9 cellular contexts compared by ENCODE assay signal in genomic region chr2:162074579-162074922, GRCh38. TPM values are rescaled to one million over a fixed set of nuclear protein-coding genes. Genes with fewer than 3 reads are reported as not detected.
A peak's percentile ranks its signal among the peaks of the same experiment; 100 is the strongest.
DNase-seq lines count a peak whose midpoint lies in the region; ATAC-seq and TF ChIP-seq lines count a peak whose summit lies in the region.
"Had no signal": no experiment of that assay in that cellular context is flagged by ENCODE, and none has a peak within 500 bp of the region (broad histone marks: within the 10 kb centered on the region; RNA-seq: fewer than 3 reads in every experiment).

No MANE protein-coding gene starts in this region.

- H3K9ac ChIP-seq in iPS-20b (ENCODE audit: low read depth, low read length), result peak overlapping the region; percentile 78; the same call in 1 of the 2 replicates

- 38 to 53% (median 46%) methylated on average over 2 of the region's 2 CpGs for WGBS in stomach, 5 donors

- no peaks in the 10 kb centered on the region for H3K36me3 ChIP-seq in iPS-20b (ENCODE audit: insufficient read depth, low read depth, low read length)
- no peaks in the 10 kb centered on the region for H3K36me3 ChIP-seq in stomach

- peak overlapping the region; percentile 97 for H3K4me3 Mint-ChIP-seq in activated CD4-positive, alpha-beta T cell treated with anti-CD3 and anti-CD28 coated beads, Interleukin-2, amount 10 ng/mL, durations not matched to agents 7 days and 5 days
- peak overlapping the region; percentile 58 for H3K4me3 Mint-ChIP-seq in activated B cell treated with CpG ODN at 0.5 μM for 24 hours

- CTCF ChIA-PET in activated CD4-positive, alpha-beta T cell treated with anti-CD3 and anti-CD28 coated beads, Interleukin-2, amount 10 ng/mL, durations not matched to agents 7 days and 5 days (lab: Charles Lee), result interaction anchor here (0.5 to 1.8 kb wide), 5 partner anchors 10 to 224 kb away, joined by 3 to 6 read pairs (median 5); no protein-coding TSS in a partner anchor
- CTCF ChIA-PET in activated B cell treated with CpG ODN at 0.5 μM for 24 hours (lab: Charles Lee), result no interaction called here

- DNase-seq in activated CD4-positive, alpha-beta T cell treated with anti-CD3 and anti-CD28 coated beads, Interleukin-2, amount 10 ng/mL, durations not matched to agents 7 days and 5 days, result no peak
- no peak for DNase-seq in activated CD4-positive, alpha-beta T cell treated with anti-CD3 and anti-CD28 coated beads, Interleukin-2, amount 50 U/mL, for 4 hours
- DNase-seq in activated B cell treated with CpG ODN at 0.5 μM for 24 hours (no peak), stomach (no peak), NCI-H1048 (lab: John Stamatoyannopoulos, UW) (no peak), NCI-H2196 treated with DMSO at 0.1 percent for 48 hours (lab: John Stamatoyannopoulos, UW; ENCODE audit: unreplicated experiment) (no peak)

- no peak for TF ChIP-seq POLR2A in stomach (IDR thresholded peaks at IDR 0.05)

- H3K27me3 ChIP-seq in iPS-20b (ENCODE audit: insufficient read depth, low read length) (peaks cover 45% of the 10 kb centered on the region), stomach (peaks cover 0 to 18% (median 5%) of the 10 kb centered on the region in 3 donors)

- intact Hi-C loops in activated B cell treated with CpG ODN at 0.5 μM for 24 hours (cut with micrococcal nuclease), result no loop called here
- intact Hi-C loops in stomach (cut with DNase I; ENCODE audit: low total_unique reads), result no loop called here

- H3K9me3 ChIP-seq in iPS-20b (ENCODE audit: insufficient read depth, low read depth, low read length) (peaks cover 16% of the 10 kb centered on the region), stomach (peaks cover 0 to 13% (median 10%) of the 10 kb centered on the region in 4 donors)

- TF ChIP-seq CTCF in activated B cell treated with CpG ODN at 0.5 μM for 24 hours (IDR thresholded peaks at IDR 0.05), result no peak
- no peak for TF ChIP-seq CTCF in stomach (IDR thresholded peaks at IDR 0.05)

- POLR2A ChIA-PET in activated CD4-positive, alpha-beta T cell treated with anti-CD3 and anti-CD28 coated beads, Interleukin-2, amount 10 ng/mL, durations not matched to agents 7 days and 5 days (lab: Charles Lee), result interaction anchor here (0.6 to 1.7 kb wide), 2 partner anchors 82 to 764 kb away, joined by 3 to 8 read pairs; no protein-coding TSS in a partner anchor
- POLR2A ChIA-PET in activated B cell treated with CpG ODN at 0.5 μM for 24 hours (lab: Charles Lee), result no interaction called here

- H3K36me3 Mint-ChIP-seq in activated CD4-positive, alpha-beta T cell treated with anti-CD3 and anti-CD28 coated beads, Interleukin-2, amount 10 ng/mL, durations not matched to agents 7 days and 5 days (ENCODE audit: low read depth), result peaks cover 74% of the 10 kb centered on the region
- H3K36me3 Mint-ChIP-seq in activated B cell treated with CpG ODN at 0.5 μM for 24 hours (ENCODE audit: low read depth), result peaks cover 4% of the 10 kb centered on the region

- H3K4me3 ChIP-seq in iPS-20b (ENCODE audit: low read length) (peak overlapping the region; percentile 83), stomach (peak overlapping the region; percentile 56 to 73 (median 60))

- peaks cover 40% of the 10 kb centered on the region for H3K4me1 Mint-ChIP-seq in activated CD4-positive, alpha-beta T cell treated with anti-CD3 and anti-CD28 coated beads, Interleukin-2, amount 10 ng/mL, durations not matched to agents 7 days and 5 days
- H3K4me1 Mint-ChIP-seq in activated B cell treated with CpG ODN at 0.5 μM for 24 hours, result peaks cover 14% of the 10 kb centered on the region

- H3K4me1 ChIP-seq in iPS-20b (ENCODE audit: insufficient read depth, low read length) (peaks cover 17% of the 10 kb centered on the region; the same call in 1 of the 2 replicates), stomach (peaks cover 23 to 43% (median 30%) of the 10 kb centered on the region in 4 donors)

- H3K9me3 Mint-ChIP-seq in activated CD4-positive, alpha-beta T cell treated with anti-CD3 and anti-CD28 coated beads, Interleukin-2, amount 10 ng/mL, durations not matched to agents 7 days and 5 days, result peaks cover 25% of the 10 kb centered on the region
- peaks cover 5% of the 10 kb centered on the region for H3K9me3 Mint-ChIP-seq in activated B cell treated with CpG ODN at 0.5 μM for 24 hours

- H3K27me3 Mint-ChIP-seq in activated CD4-positive, alpha-beta T cell treated with anti-CD3 and anti-CD28 coated beads, Interleukin-2, amount 10 ng/mL, durations not matched to agents 7 days and 5 days, result no peaks in the 10 kb centered on the region
- H3K27me3 Mint-ChIP-seq in activated B cell treated with CpG ODN at 0.5 μM for 24 hours, result peaks cover 35% of the 10 kb centered on the region

- H3K27ac ChIP-seq in iPS-20b (ENCODE audit: low read length) (no peak overlapping the region), stomach (no peak overlapping the region)

- TF ChIP-seq EP300 in stomach (IDR thresholded peaks at IDR 0.05), result no peak

- ATAC-seq in activated B cell treated with CpG ODN at 0.5 μM for 24 hours (ENCODE audit: low read depth) (no peak), HG02852 (IDR thresholded peaks at IDR 0.05; ENCODE audit: unreplicated experiment) (no peak)

- peak overlapping the region; percentile 78 for H3K27ac Mint-ChIP-seq in activated CD4-positive, alpha-beta T cell treated with anti-CD3 and anti-CD28 coated beads, Interleukin-2, amount 10 ng/mL, durations not matched to agents 7 days and 5 days
- no peak overlapping the region for H3K27ac Mint-ChIP-seq in activated B cell treated with CpG ODN at 0.5 μM for 24 hours

RNA-seq across cellular contexts. Expression of gene DPP4, which starts 0.5 kb away (rescaled TPM):
- total RNA-seq in activated CD4-positive, alpha-beta T cell treated with anti-CD3 and anti-CD28 coated beads, Interleukin-2, amount 10 ng/mL, durations not matched to agents 7 days and 5 days, result 100 to 1,000 TPM; 116 to 152 TPM
- 1.9 and 2.5 TPM in 2 replicates for total RNA-seq in activated B cell treated with CpG ODN at 0.5 μM for 24 hours
- total RNA-seq in stomach, result 10 to 100 TPM in 2 of 5 donors, 1 to 10 TPM in 2, under 1 TPM in 1; 0.58 to 30.1 (median 7.6) TPM
- polyA plus RNA-seq in stomach, result 1 to 10 TPM in 1 of 3 donors, under 1 TPM in 2; 0.15 to 3.1 (median 0.58) TPM
- total RNA-seq: HT1080 had no signal
